In genomic region chr3:46359748-46360509, GRCh38 we compare ENCODE assay signal across 8 cellular contexts. TPM values are rescaled to one million over a fixed set of nuclear protein-coding genes. Genes with fewer than 3 reads are reported as not detected.
DNase-seq lines count a peak whose midpoint lies in the region; ATAC-seq and TF ChIP-seq lines count a peak whose summit lies in the region.

No MANE protein-coding gene starts in this region.

- H3K36me3 ChIP-seq in ectodermal cell (ENCODE audit: control insufficient read depth, insufficient read depth, low read length): no peaks in the 10 kb centered on the region
- H3K36me3 ChIP-seq in stomach: no peaks in the 10 kb centered on the region
- H3K36me3 ChIP-seq in prostate gland: no peaks in the 10 kb centered on the region

- peak; percentile 89 for ATAC-seq in GM18868 (IDR thresholded peaks at IDR 0.05; ENCODE audit: unreplicated experiment)

- 76 to 78% methylated on average over 11 of the region's 11 CpGs for WGBS in ectodermal cell, 2 experiments
- 33 to 64% (median 54%) methylated on average over 11 of the region's 11 CpGs for WGBS in stomach, 5 donors
- 34% methylated on average over 11 of the region's 11 CpGs for WGBS in prostate gland

- H3K4me3 Mint-ChIP-seq in osteocyte (ENCODE audit: unreplicated experiment): no peak overlapping the region

- intact Hi-C loops in stomach (cut with DNase I; ENCODE audit: low total_unique reads) (no loop called here), prostate gland (cut with DNase I) (no loop called here)

- H3K27me3 ChIP-seq in ectodermal cell (ENCODE audit: control insufficient read depth, insufficient read depth, low read length, poor library complexity, severe bottlenecking) (no peaks in the 10 kb centered on the region), stomach (peaks cover 0 to 7% (median 0%) of the 10 kb centered on the region in 3 donors), prostate gland (replicated peaks; ENCODE audit: insufficient read depth) (no peaks in the 10 kb centered on the region)

- H3K27me3 Mint-ChIP-seq in osteocyte (ENCODE audit: unreplicated experiment): peaks cover 38% of the 10 kb centered on the region

- TF ChIP-seq POLR2A in stomach (IDR thresholded peaks at IDR 0.05): no peak
- no peak for TF ChIP-seq POLR2A in prostate gland (IDR thresholded peaks at IDR 0.05)

- H3K36me3 Mint-ChIP-seq in osteocyte (ENCODE audit: unreplicated experiment): no peaks in the 10 kb centered on the region

- H3K4me1 ChIP-seq in ectodermal cell (ENCODE audit: control insufficient read depth, insufficient read depth, low read length): no peaks in the 10 kb centered on the region
- H3K4me1 ChIP-seq in stomach: peaks cover 0 to 13% (median 0%) of the 10 kb centered on the region in 4 donors
- H3K4me1 ChIP-seq in prostate gland (replicated peaks): no peaks in the 10 kb centered on the region

- DNase-seq in AG10803 (ENCODE audit: low read depth): peak; percentile 17
- DNase-seq in NCI-H1694 (lab: John Stamatoyannopoulos, UW): peak; percentile 52
- DNase-seq in stomach: no peak
- no peak for DNase-seq in prostate gland (ENCODE audit: low spot score)
- DNase-seq in osteocyte (ENCODE audit: extremely low spot score, unreplicated experiment): no peak
- no peak for DNase-seq in SIG-M5 treated with dmso at 0.1 percent for 504 hours (lab: John Stamatoyannopoulos, UW; ENCODE audit: unreplicated experiment)

- no peaks in the 10 kb centered on the region for H3K4me1 Mint-ChIP-seq in osteocyte (ENCODE audit: unreplicated experiment)

- TF ChIP-seq EP300 in stomach (IDR thresholded peaks at IDR 0.05): no peak

- no peak overlapping the region for H3K27ac Mint-ChIP-seq in osteocyte (ENCODE audit: unreplicated experiment)

- peak overlapping the region; percentile 12; the same call in 1 of the 2 replicates for H3K4me3 ChIP-seq in AG10803 (ENCODE audit: low read length)
- H3K4me3 ChIP-seq in ectodermal cell (ENCODE audit: insufficient read depth, low read depth, low read length): no peak overlapping the region
- H3K4me3 ChIP-seq in stomach: no peak overlapping the region
- H3K4me3 ChIP-seq in prostate gland: no peak overlapping the region

- no peaks in the 10 kb centered on the region for H3K9me3 Mint-ChIP-seq in osteocyte (ENCODE audit: unreplicated experiment)

- TF ChIP-seq CTCF in AG10803 (conservative IDR thresholded peaks at IDR 0.05; ENCODE audit: low read length) (no peak), stomach (IDR thresholded peaks at IDR 0.05) (no peak), prostate gland (IDR thresholded peaks at IDR 0.05) (no peak), osteocyte (IDR thresholded peaks at IDR 0.05) (no peak)

- H3K27ac ChIP-seq in ectodermal cell (ENCODE audit: insufficient read depth, low read depth, low read length, poor library complexity, severe bottlenecking) (peak overlapping the region; percentile 44), stomach (peak overlapping the region in 3 of 5 donors; percentile 16 to 47 (median 45)), prostate gland (no peak overlapping the region)

- H3K9me3 ChIP-seq in ectodermal cell (ENCODE audit: control insufficient read depth, low read length): no peaks in the 10 kb centered on the region
- H3K9me3 ChIP-seq in stomach: no peaks in the 10 kb centered on the region
- no peaks in the 10 kb centered on the region for H3K9me3 ChIP-seq in prostate gland

RNA-seq across cellular contexts. Expression of gene CCR2, which starts 6.0 kb away (rescaled TPM):
- not detected for polyA plus RNA-seq in ectodermal cell (2013, experiment 1 of 4)
- polyA plus RNA-seq in ectodermal cell (2013, experiment 2 of 4): not detected
- polyA plus RNA-seq in ectodermal cell (2013, experiment 3 of 4): not detected
- polyA plus RNA-seq in ectodermal cell (2013, experiment 4 of 4): not detected
- total RNA-seq in stomach (1 to 10 TPM in 1 of 5 donors, under 1 TPM in 1, not detected in 3; 0.37 to 2.5 TPM), prostate gland (1 to 10 TPM; 1.0 to 6.5 TPM), osteocyte (not detected in 2 replicates)
- polyA plus RNA-seq in stomach: under 1 TPM; 0.45 to 0.81 (median 0.61) TPM

RNA-seq across cellular contexts. Expression of gene CCR5, which starts 10.8 kb away (rescaled TPM):
- polyA plus RNA-seq in ectodermal cell (2013, experiment 1 of 4): not detected
- polyA plus RNA-seq in ectodermal cell (2013, experiment 2 of 4): not detected
- not detected for polyA plus RNA-seq in ectodermal cell (2013, experiment 3 of 4)
- polyA plus RNA-seq in ectodermal cell (2013, experiment 4 of 4): not detected
- total RNA-seq in stomach (1 to 10 TPM in 1 of 5 donors, under 1 TPM in 1, not detected in 3; 0.18 to 9.4 TPM), prostate gland (under 1 TPM; 0.55 to 0.68 TPM), osteocyte (not detected in 2 replicates)
- polyA plus RNA-seq in stomach: 1 to 10 TPM in 1 of 3 donors, under 1 TPM in 2; 0.44 to 2.0 (median 0.68) TPM

RNA-seq across cellular contexts. Expression of gene CCRL2, which starts 47.1 kb away (rescaled TPM):
- not detected for polyA plus RNA-seq in ectodermal cell (2013, experiment 1 of 4)
- not detected for polyA plus RNA-seq in ectodermal cell (2013, experiment 2 of 4)
- polyA plus RNA-seq in ectodermal cell (2013, experiment 3 of 4): not detected
- not detected for polyA plus RNA-seq in ectodermal cell (2013, experiment 4 of 4)
- total RNA-seq in stomach (1 to 10 TPM in 2 of 5 donors, not detected in 3; 2.8 to 5.2 TPM), prostate gland (under 1 TPM; 0.09 to 0.45 TPM), osteocyte (not detected in 2 replicates)
- polyA plus RNA-seq in stomach: 1 to 10 TPM in 2 of 3 donors, under 1 TPM in 1; 0.76 to 2.0 (median 1.5) TPM

Comparison
In these comparisons a context has a peak if more than half of its experiments do, and no peak if none do; other contexts are left out.
1. DNase-seq: peak in AG10803 (single experiment) and NCI-H1694 (single experiment); none in stomach (single experiment), prostate gland (single experiment), osteocyte (single experiment) and SIG-M5 treated with dmso at 0.1 percent for 504 hours (single experiment).
2. H3K27ac ChIP-seq: peak in ectodermal cell (single experiment) and stomach (3 of 5); none in prostate gland (0 of 2).